Comparison of ENCODE assay signal across 8 cellular contexts in the genomic region with DNA sequence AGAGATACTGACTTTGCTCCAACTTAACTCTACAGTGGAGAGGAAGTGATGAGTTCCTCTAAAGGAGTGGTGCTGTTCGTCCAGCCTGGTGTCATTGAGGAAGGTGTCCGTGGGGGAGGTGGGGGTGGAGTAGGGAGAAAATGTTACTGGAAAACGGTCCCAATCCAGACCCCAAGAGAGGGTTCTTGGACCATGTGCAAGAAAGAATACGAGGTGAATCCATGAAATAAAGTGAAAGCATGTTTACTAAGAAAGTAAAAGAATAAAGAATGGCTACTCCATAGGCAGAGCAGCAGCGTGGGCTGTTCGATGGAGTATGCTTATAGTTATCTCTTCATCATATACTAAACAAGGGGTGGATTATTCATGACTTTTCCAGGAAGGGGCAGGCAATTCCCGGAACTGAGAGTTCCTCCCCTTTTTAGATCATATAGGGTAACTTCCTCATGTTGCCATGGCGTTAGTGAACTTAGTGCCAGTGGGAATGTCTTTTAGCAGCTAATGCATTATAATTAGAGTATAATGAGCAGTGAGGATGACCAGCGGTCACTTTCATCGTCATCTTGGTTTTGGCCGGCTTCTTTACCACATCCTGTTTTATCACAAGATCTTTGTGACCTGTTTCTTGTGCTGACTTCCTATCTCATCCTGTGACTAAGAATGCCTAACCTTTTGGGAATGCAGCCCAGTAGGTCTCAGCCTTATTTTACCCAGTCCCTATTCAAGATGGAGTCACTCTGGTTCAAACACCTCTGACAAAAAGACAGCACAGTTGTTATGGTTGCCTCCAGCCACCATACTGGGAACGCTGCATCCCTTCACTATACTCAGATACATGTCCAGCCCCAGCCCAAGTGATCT. TPM values are rescaled to one million over a fixed set of nuclear protein-coding genes. Genes with fewer than 3 reads are reported as not detected.
DNase-seq lines count a peak whose midpoint lies in the region; ATAC-seq, FAIRE-seq and TF ChIP-seq lines count a peak whose summit lies in the region.

No MANE protein-coding gene starts in this region.

- no peak overlapping the region for H3K27ac Mint-ChIP-seq in progenitor cell of endocrine pancreas

- no peak for FAIRE-seq in frontal cortex (lab: Jason Lieb, UNC)

- peaks cover 12% of the 10 kb centered on the region for H3K27me3 Mint-ChIP-seq in progenitor cell of endocrine pancreas

- peaks cover 14% of the 10 kb centered on the region for H3K4me1 ChIP-seq in RWPE2 (ENCODE audit: insufficient read depth, poor library complexity, severe bottlenecking)
- peaks cover 0 to 4% of the 10 kb centered on the region in 2 donors for H3K4me1 ChIP-seq in adrenal gland (replicated peaks in 1 of 2)

- DNase-seq in AG04450 (ENCODE audit: low read depth, low spot score) (peak; percentile 41), RWPE2 (ENCODE audit: low spot score) (no peak), adrenal gland (peak in 6 of 7 donors; percentile 21 to 61 (median 47)), myocyte (ENCODE audit: low read depth) (peak; percentile 42), progenitor cell of endocrine pancreas (ENCODE audit: low spot score, unreplicated experiment) (no peak), frontal cortex (ENCODE audit: low spot score in 2 of 2) (no peak)

- H3K27ac ChIP-seq in AG04450 (ENCODE audit: low read depth, low read length) = peak overlapping the region; percentile 88
- peak overlapping the region; percentile 47 for H3K27ac ChIP-seq in RWPE2 (ENCODE audit: poor library complexity, severe bottlenecking)
- H3K27ac ChIP-seq in adrenal gland = peak overlapping the region in 3 of 5 donors; percentile 47 to 84 (median 76)

- H3K27me3 ChIP-seq in AG04450 (ENCODE audit: control insufficient read depth, insufficient read depth, low read length) (no peaks in the 10 kb centered on the region), RWPE2 (ENCODE audit: insufficient read depth, poor library complexity, severe bottlenecking) (no peaks in the 10 kb centered on the region), adrenal gland (no peaks in the 10 kb centered on the region)

- H3K9me3 Mint-ChIP-seq in progenitor cell of endocrine pancreas (ENCODE audit: low read depth) = no peaks in the 10 kb centered on the region

- TF ChIP-seq CTCF in AG04450 (IDR thresholded peaks at IDR 0.05; ENCODE audit: low read depth, low read length) (no peak), RWPE2 (IDR thresholded peaks at IDR 0.05; ENCODE audit: poor library complexity, severe bottlenecking) (no peak), adrenal gland (IDR thresholded peaks at IDR 0.05) (no peak), progenitor cell of endocrine pancreas (IDR thresholded peaks at IDR 0.05; ENCODE audit: unreplicated experiment) (no peak)

- H3K9me3 ChIP-seq in AG04450 (ENCODE audit: control insufficient read depth, insufficient read depth, low read length) = no peaks in the 10 kb centered on the region
- H3K9me3 ChIP-seq in RWPE2 (ENCODE audit: severe bottlenecking) = no peaks in the 10 kb centered on the region
- H3K9me3 ChIP-seq in adrenal gland (replicated peaks in 1 of 3) = no peaks in the 10 kb centered on the region

- TF ChIP-seq POLR2A in adrenal gland (IDR thresholded peaks at IDR 0.05) (no peak), GM18505 (IDR thresholded peaks at IDR 0.05; ENCODE audit: borderline replicate concordance, extremely low read depth, insufficient read depth, insufficient read length) (no peak)

- H3K36me3 ChIP-seq in RWPE2 (ENCODE audit: low read depth) (no peaks in the 10 kb centered on the region), adrenal gland (replicated peaks in 1 of 2) (no peaks in the 10 kb centered on the region)

- H3K36me3 Mint-ChIP-seq in progenitor cell of endocrine pancreas (ENCODE audit: insufficient read depth) = no peaks in the 10 kb centered on the region

- POLR2A ChIA-PET in AG04450 (lab: Yijun Ruan, JAX) = interaction anchor here (0.7 kb wide), 1 partner anchor 303 kb away, joined by 3 read pairs; no protein-coding TSS in a partner anchor

- no peak overlapping the region for H3K4me3 ChIP-seq in AG04450 (ENCODE audit: low read depth, low read length)
- H3K4me3 ChIP-seq in RWPE2 (ENCODE audit: severe bottlenecking) = no peak overlapping the region
- H3K4me3 ChIP-seq in adrenal gland = no peak overlapping the region

- CTCF ChIA-PET in AG04450 (lab: Charles Lee) = interaction anchor here (1.4 to 1.8 kb wide), 2 partner anchors 22 to 595 kb away, joined by 3 to 4 read pairs; no protein-coding TSS in a partner anchor

- H3K4me1 Mint-ChIP-seq in progenitor cell of endocrine pancreas (ENCODE audit: low read depth) = peaks cover 12% of the 10 kb centered on the region

- WGBS in adrenal gland, 4 donors = 46 to 55% (median 52%) methylated on average over 12 of the region's 12 CpGs

- peak; percentile 81 for ATAC-seq in RWPE2 (ENCODE audit: low read depth)
- ATAC-seq in GM18505 (IDR thresholded peaks at IDR 0.05; ENCODE audit: unreplicated experiment) = no peak
- ATAC-seq in GM18909 (IDR thresholded peaks at IDR 0.05; ENCODE audit: poor library complexity, unreplicated experiment) = no peak

- intact Hi-C loops in adrenal gland (cut with DNase I) = no loop called here

- H3K4me3 Mint-ChIP-seq in progenitor cell of endocrine pancreas (ENCODE audit: low read depth) = no peak overlapping the region

RNA-seq across cellular contexts. Expression of a gene that starts 38.6 kb away (rescaled TPM):
- 4.3 and 4.8 TPM in 2 replicates for polyA plus RNA-seq in AG04450 (2011; rRNA removed)
- 0.60 and 0.91 TPM in 2 replicates for polyA minus RNA-seq in AG04450 (2011; rRNA and poly(A)+ RNA removed)
- total RNA-seq in adrenal gland = 100 to 1,000 TPM in 3 of 8 donors, 10 to 100 TPM in 5; 20.7 to 110 (median 73.1) TPM
- 100 to 1,000 TPM in 2 of 3 donors, 1 to 10 TPM in 1; 5.1 to 251 (median 177) TPM for polyA plus RNA-seq in adrenal gland
- total RNA-seq in myocyte = 0.75 TPM in 1 of 2 replicates, not detected in the other
- 2.9 TPM for polyA plus RNA-seq in myocyte (2012)
- total RNA-seq in progenitor cell of endocrine pancreas = not detected in 2 replicates
- total RNA-seq in frontal cortex = 24.1 TPM

Comparison
In these comparisons a context has a peak if more than half of its experiments do, and no peak if none do; other contexts are left out.
1. DNase-seq: peak in AG04450 (single experiment), adrenal gland (6 of 7) and myocyte (single experiment); none in RWPE2 (single experiment), progenitor cell of endocrine pancreas (single experiment) and frontal cortex (0 of 2).
2. RNA of a gene that starts 38.6 kb away (total RNA-seq): 20.7 to 110 TPM in adrenal gland and 24.1 TPM in frontal cortex (single experiment); 0.75 TPM in myocyte and not detected in progenitor cell of endocrine pancreas; every median in the first group is over 10 times any median in the second.
3. Peak in every context shown above with its lines, with median percentiles within 50 percentile points of each other: H3K27ac ChIP-seq.